Comparison of ENCODE assay signal across 12 cellular contexts in the genomic region with DNA sequence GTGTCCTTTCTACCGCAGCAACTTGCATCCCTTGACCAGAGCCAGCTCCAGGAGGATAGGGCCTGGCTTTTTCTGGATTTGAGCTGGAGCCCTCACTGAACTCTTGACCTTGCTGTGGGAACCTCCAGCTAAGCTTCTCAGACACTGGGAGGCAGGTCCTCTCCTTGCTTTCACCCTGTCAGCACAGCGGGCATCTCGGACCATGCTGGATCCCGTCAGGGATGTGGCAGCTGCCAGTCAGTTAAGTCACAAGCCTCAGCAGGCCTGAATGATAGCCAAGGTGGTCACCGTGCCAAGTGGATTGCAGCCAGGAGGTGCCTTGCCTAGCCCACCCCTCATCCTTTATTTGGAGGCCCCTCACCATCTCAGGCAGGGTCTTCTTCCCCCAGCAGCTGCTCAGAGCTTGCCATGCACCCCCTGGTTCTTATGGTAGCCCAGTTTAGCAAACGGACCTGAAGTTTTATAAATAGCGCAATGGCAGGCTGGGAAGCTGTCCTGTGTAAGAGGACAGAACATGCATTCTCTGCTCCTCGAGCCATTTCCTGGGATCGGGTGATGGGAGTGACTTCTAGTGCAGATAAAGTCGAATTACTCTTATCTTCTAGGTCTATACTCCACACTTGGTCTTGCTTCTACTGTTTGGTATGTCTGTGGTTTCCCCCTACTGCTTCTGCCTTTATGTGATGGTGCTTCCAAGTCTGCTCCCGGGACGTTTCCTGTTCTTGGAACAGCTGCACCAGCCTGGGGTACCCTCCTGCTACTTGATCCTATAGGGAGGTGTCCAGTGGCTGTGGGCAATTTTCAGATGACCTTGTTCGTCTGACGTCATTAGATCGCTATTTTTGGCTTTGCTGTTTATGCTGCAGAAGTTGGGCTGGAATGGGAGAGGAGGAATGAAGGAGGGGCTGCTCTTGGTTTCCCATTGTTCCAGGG. TPM values are rescaled to one million over a fixed set of nuclear protein-coding genes. Genes with fewer than 3 reads are reported as not detected.
A peak's percentile ranks its signal among the peaks of the same experiment; 100 is the strongest.
DNase-seq lines count a peak whose midpoint lies in the region; ATAC-seq and TF ChIP-seq lines count a peak whose summit lies in the region.
"Had no signal": no experiment of that assay in that cellular context is flagged by ENCODE, and none has a peak within 500 bp of the region (broad histone marks: within the 10 kb centered on the region; RNA-seq: fewer than 3 reads in every experiment).

No MANE protein-coding gene starts in this region.

- H3K4me3 ChIP-seq in adipocyte (ENCODE audit: low read length) (no peak overlapping the region), cardiac muscle cell (no peak overlapping the region), skeletal muscle tissue (ENCODE audit: low read length in 3 of 3) (peak overlapping the region; percentile 48 to 66 (median 50))
- H3K4me3 ChIP-seq: adrenal gland, PC-9 had no signal

- DNase-seq in KBM-7 (peak; percentile 49), adipocyte (ENCODE audit: low read depth) (peak; percentile 68), cardiac muscle cell (ENCODE audit: low read depth in 1 of 2, low spot score in 1 of 2) (peak; percentile 72 to 76), NCI-H524 (lab: John Stamatoyannopoulos, UW) (no peak), LoVo (ENCODE audit: low spot score) (no peak)
- DNase-seq: activated CD4-positive, alpha-beta T cell treated with anti-CD3 and anti-CD28 coated beads, Interleukin-2, amount 50 U/mL, for 4 hours; NCI-H1092; PC-9; stimulated activated CD4-positive, alpha-beta T cell treated with anti-CD3 and anti-CD28 coated beads, Interleukin-2, amount 100 ng/mL, for 24 hours had no signal

- ATAC-seq in GM21423 (IDR thresholded peaks at IDR 0.05; ENCODE audit: unreplicated experiment), result no peak

- peaks cover 27% of the 10 kb centered on the region for H3K4me1 ChIP-seq in adipocyte (ENCODE audit: control insufficient read depth, insufficient read depth, low read length)
- H3K4me1 ChIP-seq in cardiac muscle cell (ENCODE audit: low read depth), result peaks cover 29% of the 10 kb centered on the region
- H3K4me1 ChIP-seq in skeletal muscle tissue (ENCODE audit: control insufficient read depth in 3 of 3, insufficient read depth in 3 of 3, low read length in 3 of 3), result peaks cover 70 to 80% (median 74%) of the 10 kb centered on the region in 3 donors

- no peaks in the 10 kb centered on the region for H3K9me3 ChIP-seq in adipocyte (ENCODE audit: control insufficient read depth, low read length)
- H3K9me3 ChIP-seq in cardiac muscle cell (ENCODE audit: low read depth), result no peaks in the 10 kb centered on the region
- no peaks in the 10 kb centered on the region for H3K9me3 ChIP-seq in skeletal muscle tissue (ENCODE audit: control insufficient read depth in 3 of 3, low read length in 3 of 3)
- H3K9me3 ChIP-seq: adrenal gland had no signal

- peaks cover 5% of the 10 kb centered on the region for H3K27me3 ChIP-seq in adipocyte (replicated peaks; ENCODE audit: control insufficient read depth, insufficient read depth, low read length)
- H3K27me3 ChIP-seq in cardiac muscle cell, result no peaks in the 10 kb centered on the region
- H3K27me3 ChIP-seq in skeletal muscle tissue (ENCODE audit: control insufficient read depth in 3 of 3, insufficient read depth in 3 of 3, low read length in 3 of 3), result no peaks in the 10 kb centered on the region
- H3K27me3 ChIP-seq: adrenal gland had no signal

- in situ Hi-C loops in KBM-7 (cut with MboI; ENCODE audit: low pct_unique_long_range_greater_than_20kb, low sequenced_read_pairs), result no loop called here

- H3K27ac ChIP-seq in cardiac muscle cell, result peak overlapping the region; percentile 86
- peak overlapping the region; percentile 75 for H3K27ac ChIP-seq in skeletal muscle tissue (ENCODE audit: low read depth, low read length)
- H3K27ac ChIP-seq: adrenal gland, PC-9 had no signal

- TF ChIP-seq CTCF in cardiac muscle cell (IDR thresholded peaks at IDR 0.05; ENCODE audit: low read depth, low read length), result no peak

- H3K9ac ChIP-seq in adipocyte (ENCODE audit: low read length) (no peak overlapping the region), skeletal muscle tissue (ENCODE audit: low read depth in 1 of 3, low read length in 3 of 3) (peak overlapping the region; percentile 55 to 86 (median 73))

- H3K36me3 ChIP-seq in adipocyte (ENCODE audit: control insufficient read depth, insufficient read depth, low read length, severe bottlenecking), result no peaks in the 10 kb centered on the region
- no peaks in the 10 kb centered on the region for H3K36me3 ChIP-seq in cardiac muscle cell
- H3K36me3 ChIP-seq in skeletal muscle tissue (ENCODE audit: control insufficient read depth in 3 of 3, insufficient read depth in 3 of 3, low read length in 3 of 3), result no peaks in the 10 kb centered on the region
- H3K36me3 ChIP-seq: adrenal gland had no signal

RNA-seq across cellular contexts. Expression of gene MYLK2, which starts 7.1 kb away (rescaled TPM):
- 0.15 TPM in 1 of 2 replicates, not detected in the other for total RNA-seq in cardiac muscle cell
- 0.26 TPM in 1 of 2 replicates, not detected in the other for polyA plus RNA-seq in cardiac muscle cell
- 21.9 TPM for total RNA-seq in skeletal muscle tissue

RNA-seq across cellular contexts. Expression of gene FOXS1, which starts 33.3 kb away (rescaled TPM):
- 0.07 and 0.83 TPM in 2 replicates for total RNA-seq in cardiac muscle cell
- polyA plus RNA-seq in cardiac muscle cell, result 0.23 TPM in 1 of 2 replicates, not detected in the other
- 3.1 TPM for total RNA-seq in skeletal muscle tissue
- total RNA-seq: PC-9 had no signal

RNA-seq across cellular contexts. Expression of gene DUSP15, which starts 58.3 kb away (rescaled TPM):
- 20.3 and 23.6 TPM in 2 replicates for total RNA-seq in cardiac muscle cell
- polyA plus RNA-seq in cardiac muscle cell, result 7.2 and 8.0 TPM in 2 replicates
- 2.1 TPM for total RNA-seq in skeletal muscle tissue
- total RNA-seq: PC-9 had no signal

RNA-seq across cellular contexts. Expression of gene TTLL9, which starts 58.4 kb away (rescaled TPM):
- total RNA-seq in cardiac muscle cell (0.15 TPM in 1 of 2 replicates, not detected in the other), skeletal muscle tissue (0.52 TPM)
- 0.09 and 0.47 TPM in 2 replicates for polyA plus RNA-seq in cardiac muscle cell

Comparison
In these comparisons a context has a peak if more than half of its experiments do, and no peak if none do; other contexts are left out.
1. DNase-seq: peak in KBM-7 (single experiment), adipocyte (single experiment) and cardiac muscle cell (2 of 2); none in NCI-H524 (0 of 2) and LoVo (single experiment).
2. H3K4me3 ChIP-seq: peak in skeletal muscle tissue (3 of 3); none in adipocyte (single experiment) and cardiac muscle cell (single experiment).
3. RNA of gene MYLK2, which starts 7.1 kb away (total RNA-seq): 21.9 TPM in skeletal muscle tissue (single experiment); 0.15 TPM in cardiac muscle cell; every median in the first group is over 10 times any median in the second.